ENCODE assay signal across 14 cellular contexts in genomic region chr17:79927136-79927661, GRCh38.
"Had no signal": no experiment of that assay in that cellular context is flagged by ENCODE, and none has a peak within 500 bp of the region (broad histone marks: within the 10 kb centered on the region; RNA-seq: fewer than 3 reads in every experiment).

No MANE protein-coding gene starts in this region.

- H3K27ac ChIP-seq: ovary, thoracic aorta, upper lobe of right lung had no signal

- ATAC-seq: activated naive CD4-positive, alpha-beta T cell treated with anti-CD3 and anti-CD28 coated beads, Interleukin-2, amount 50 U/mL, for 72 hours; upper lobe of right lung had no signal

- H3K36me3 Mint-ChIP-seq: activated naive CD4-positive, alpha-beta T cell treated with anti-CD3 and anti-CD28 coated beads, Interleukin-2, amount 50 U/mL, for 72 hours had no signal

- H3K27ac Mint-ChIP-seq: activated naive CD4-positive, alpha-beta T cell treated with anti-CD3 and anti-CD28 coated beads, Interleukin-2, amount 50 U/mL, for 72 hours; activated T-cell treated with anti-CD3 and anti-CD28 coated beads, Interleukin-2, amount 50 U/mL, for 24 hours; nephron progenitor cell had no signal

- H3K36me3 ChIP-seq: ovary, thoracic aorta, upper lobe of right lung had no signal

- H3K4me3 Mint-ChIP-seq: activated T-cell treated with anti-CD3 and anti-CD28 coated beads, Interleukin-2, amount 50 U/mL, for 24 hours; nephron progenitor cell had no signal

- DNase-seq: activated CD4-positive, alpha-beta T cell treated with anti-CD3 and anti-CD28 coated beads for 4 hours; activated T-cell treated with anti-CD3 and anti-CD28 coated beads, Interleukin-2, amount 50 U/mL, for 24 hours; cerebellar nuclear complex; effector CD8-positive, alpha-beta T cell; foreskin fibroblast; mesenchymal stem cell; nephron progenitor cell; SK-N-SH; stimulated activated CD4-positive, alpha-beta T cell treated with anti-CD3 and anti-CD28 coated beads, Interleukin-12 subunit alpha, Interleukin-12 subunit beta, amount 100 ng/mL, for 4 hours; stimulated activated CD4-positive, alpha-beta T cell treated with anti-CD3 and anti-CD28 coated beads, Interleukin-2, amount 100 ng/mL, for 24 hours; upper lobe of right lung had no signal

- H3K4me3 ChIP-seq: ovary, thoracic aorta, upper lobe of right lung had no signal

- H3K27me3 ChIP-seq: ovary had no signal

- H3K9me3 ChIP-seq: ovary, SK-N-SH, thoracic aorta, upper lobe of right lung had no signal

- H3K9me3 Mint-ChIP-seq: activated naive CD4-positive, alpha-beta T cell treated with anti-CD3 and anti-CD28 coated beads, Interleukin-2, amount 50 U/mL, for 72 hours; activated T-cell treated with anti-CD3 and anti-CD28 coated beads, Interleukin-2, amount 50 U/mL, for 24 hours; nephron progenitor cell had no signal
